ENCODE assay signal across 1 cellular context in genomic region chr3:177733936-177734335, GRCh38.
TF ChIP-seq lines count a peak whose summit lies in the region.

No MANE protein-coding gene starts in this region.

TF ChIP-seq in IMR-90, 13 proteins besides CTCF, POLR2A, EP300 and RAD21 (continued from another document):
- TF ChIP-seq NFE2L2 (IDR thresholded peaks at IDR 0.05; ENCODE audit: low read depth, low read length) (no peak), BHLHE40 (IDR thresholded peaks at IDR 0.05; ENCODE audit: low read depth, low read length) (no peak), CHD1 (IDR thresholded peaks at IDR 0.05; ENCODE audit: low read depth, low read length) (no peak)
